ENCODE assay signal across 21 cellular contexts in the genomic region with DNA sequence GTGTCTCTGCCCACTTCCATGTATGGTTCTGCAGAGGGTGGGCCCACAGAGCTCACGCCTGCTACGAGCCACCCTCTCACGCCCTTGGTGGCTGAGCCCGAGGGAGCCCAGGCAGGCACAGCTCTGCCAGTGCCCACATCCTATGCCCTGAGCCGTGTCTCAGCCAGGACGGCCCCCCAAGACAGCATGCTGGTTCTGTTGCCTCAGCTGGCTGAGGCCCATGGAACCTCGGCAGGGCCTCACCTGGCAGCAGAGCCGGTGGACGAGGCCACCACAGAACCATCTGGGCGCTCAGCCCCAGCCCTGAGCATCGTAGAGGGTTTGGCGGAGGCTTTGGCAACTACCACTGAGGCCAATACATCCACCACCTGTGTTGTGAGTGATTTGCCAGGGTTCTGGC.
DNase-seq lines count a peak whose midpoint lies in the region; ATAC-seq and TF ChIP-seq lines count a peak whose summit lies in the region.
"Had no signal": no experiment of that assay in that cellular context is flagged by ENCODE, and none has a peak within 500 bp of the region (broad histone marks: within the 10 kb centered on the region; RNA-seq: fewer than 3 reads in every experiment).

No MANE protein-coding gene starts in this region.

- H3K14ac ChIP-seq in neuronal stem cell (ENCODE audit: low read length) = peak overlapping the region; percentile 72

- WGBS in neuronal stem cell (ENCODE audit: extremely low coverage in 2 of 2, insufficient read length in 2 of 2, insufficient replicate concordance in 1 of 2), 2 donors = no CpG with 5 or more reads among the region's 12 CpGs
- WGBS in right lobe of liver (ENCODE audit: insufficient coverage, low coverage, low lambda C conversion rate, missing lambda C conversion rate) = 48% methylated on average over 4 of the region's 12 CpGs

- H2AFZ ChIP-seq in neuronal stem cell (ENCODE audit: low read length) = no peak overlapping the region

- H2AK5ac ChIP-seq in neuronal stem cell (ENCODE audit: low read depth, low read length) = peak overlapping the region; percentile 78

- no peak overlapping the region for H3K27ac Mint-ChIP-seq in activated T-helper 17 cell treated with anti-CD3 and anti-CD28 coated beads, Interleukin-2, amount 50 U/mL, for 72 hours
- H3K27ac Mint-ChIP-seq in T-helper 17 cell = no peak overlapping the region
- H3K27ac Mint-ChIP-seq: CD4-positive, CD25-positive, alpha-beta regulatory T cell had no signal

- H3K9ac ChIP-seq in BLaER1 (no peak overlapping the region), neuronal stem cell (ENCODE audit: low read depth, low read length, poor library complexity) (peak overlapping the region; percentile 15)

- CTCF ChIA-PET in A673 (lab: Charles Lee) = no interaction called here

- no peak overlapping the region for H3K4me3 Mint-ChIP-seq in activated T-helper 17 cell treated with anti-CD3 and anti-CD28 coated beads, Interleukin-2, amount 50 U/mL, for 72 hours
- H3K4me3 Mint-ChIP-seq in T-helper 17 cell = no peak overlapping the region
- H3K4me3 Mint-ChIP-seq: CD4-positive, CD25-positive, alpha-beta regulatory T cell had no signal

- H3K4me1 Mint-ChIP-seq in activated T-helper 17 cell treated with anti-CD3 and anti-CD28 coated beads, Interleukin-2, amount 50 U/mL, for 72 hours = no peaks in the 10 kb centered on the region
- peaks cover 5% of the 10 kb centered on the region for H3K4me1 Mint-ChIP-seq in T-helper 17 cell
- H3K4me1 Mint-ChIP-seq: CD4-positive, CD25-positive, alpha-beta regulatory T cell had no signal

- intact Hi-C loops in right lobe of liver (cut with DNase I) = loop anchor here in 1 of 2 donors (5.0 kb wide), 1 partner anchor 101 kb away; no protein-coding TSS in a partner anchor
- intact Hi-C loops in A673 (cut with micrococcal nuclease; ENCODE audit: unreplicated experiment) = no loop called here

- no TSS peak for BruUV-seq in A673 (replicated peaks; lab: Mats Ljungman, UMichigan)

- H3K9me3 Mint-ChIP-seq in activated T-helper 17 cell treated with anti-CD3 and anti-CD28 coated beads, Interleukin-2, amount 50 U/mL, for 72 hours = no peaks in the 10 kb centered on the region
- H3K9me3 Mint-ChIP-seq: CD4-positive, CD25-positive, alpha-beta regulatory T cell had no signal

- no peak for TF ChIP-seq POLR2A in right lobe of liver (IDR thresholded peaks at IDR 0.05)

- no peaks in the 10 kb centered on the region for H3K27me3 ChIP-seq in BLaER1
- H3K27me3 ChIP-seq in neuronal stem cell (ENCODE audit: control insufficient read depth in 3 of 3, insufficient read depth in 3 of 3, low read depth in 1 of 3, low read length in 3 of 3) = peaks cover 0 to 18% (median 2%) of the 10 kb centered on the region in 3 experiments
- no peaks in the 10 kb centered on the region for H3K27me3 ChIP-seq in right lobe of liver
- peaks cover 6% of the 10 kb centered on the region for H3K27me3 ChIP-seq in A673 (replicated peaks; ENCODE audit: insufficient read depth, low read depth, low read length, poor library complexity)
- H3K27me3 ChIP-seq: Peyer's patch had no signal

- H3K36me3 ChIP-seq in BLaER1 (no peaks in the 10 kb centered on the region), neuronal stem cell (replicated peaks in 1 of 2; ENCODE audit: control insufficient read depth in 2 of 2, insufficient read depth in 2 of 2, low read length in 2 of 2) (no peaks in the 10 kb centered on the region), right lobe of liver (no peaks in the 10 kb centered on the region), A673 (ENCODE audit: insufficient read depth, low read length, poor library complexity, severe bottlenecking) (no peaks in the 10 kb centered on the region)
- H3K36me3 ChIP-seq: Peyer's patch had no signal

- H3K4ac ChIP-seq in neuronal stem cell (ENCODE audit: low read length) = no peak overlapping the region

- no peaks in the 10 kb centered on the region for H3K79me1 ChIP-seq in neuronal stem cell (ENCODE audit: low read depth, low read length)

- H3K23ac ChIP-seq in neuronal stem cell (ENCODE audit: low read depth, low read length, poor library complexity) = no peak overlapping the region

- H3K4me2 ChIP-seq in BLaER1 (peak overlapping the region; percentile 83), neuronal stem cell (ENCODE audit: insufficient read depth, low read length, poor library complexity, severe bottlenecking) (no peak overlapping the region)

- H2BK5ac ChIP-seq in neuronal stem cell (ENCODE audit: low read length) = no peak overlapping the region

- H2BK15ac ChIP-seq in neuronal stem cell (ENCODE audit: low read length) = no peak overlapping the region

- no peak overlapping the region for H2BK120ac ChIP-seq in neuronal stem cell (ENCODE audit: low read depth, low read length)

- no peak overlapping the region for H4K8ac ChIP-seq in neuronal stem cell (ENCODE audit: low read depth, low read length)

- H4K91ac ChIP-seq in neuronal stem cell (ENCODE audit: low read depth, low read length, poor library complexity) = no peak overlapping the region

- TF ChIP-seq CTCF in right lobe of liver (IDR thresholded peaks at IDR 0.05) (no peak), A673 (conservative IDR thresholded peaks at IDR 0.05; ENCODE audit: low read depth, low read length) (no peak)

- peak overlapping the region; percentile 75 for H2BK12ac ChIP-seq in neuronal stem cell (ENCODE audit: low read length)

- peak overlapping the region; percentile 27; the same call in 1 of the 2 replicates for H3K27ac ChIP-seq in BLaER1
- H3K27ac ChIP-seq in neuronal stem cell (replicated peaks; ENCODE audit: low read length) = no peak overlapping the region
- no peak overlapping the region for H3K27ac ChIP-seq in right lobe of liver
- H3K27ac ChIP-seq in A673 (ENCODE audit: low read depth, low read length, poor library complexity, severe bottlenecking) = no peak overlapping the region
- H3K27ac ChIP-seq: Peyer's patch had no signal

- H3K4me1 ChIP-seq in BLaER1 (peaks cover 77% of the 10 kb centered on the region), neuronal stem cell (ENCODE audit: control insufficient read depth in 2 of 2, insufficient read depth in 1 of 2, low read depth in 1 of 2, low read length in 2 of 2) (no peaks in the 10 kb centered on the region), right lobe of liver (no peaks in the 10 kb centered on the region), A673 (ENCODE audit: insufficient read depth, low read length, poor library complexity, severe bottlenecking) (no peaks in the 10 kb centered on the region)
- H3K4me1 ChIP-seq: Peyer's patch had no signal

- POLR2A ChIA-PET in A673 (lab: Charles Lee; ENCODE audit: low non-redundant PET) = no interaction called here

- H4K20me1 ChIP-seq in BLaER1 = no peaks in the 10 kb centered on the region

- no peak for ATAC-seq in activated T-helper 17 cell treated with anti-CD3 and anti-CD28 coated beads, Interleukin-2, amount 50 U/mL, for 72 hours (replicated peaks)
- no peak for ATAC-seq in right lobe of liver
- no peak for ATAC-seq in T-helper 17 cell
- ATAC-seq: K562, Right ventricle myocardium inferior had no signal

- no peaks in the 10 kb centered on the region for H3K36me3 Mint-ChIP-seq in activated T-helper 17 cell treated with anti-CD3 and anti-CD28 coated beads, Interleukin-2, amount 50 U/mL, for 72 hours (ENCODE audit: low read depth)
- no peaks in the 10 kb centered on the region for H3K36me3 Mint-ChIP-seq in T-helper 17 cell (ENCODE audit: low read depth)
- H3K36me3 Mint-ChIP-seq: CD4-positive, CD25-positive, alpha-beta regulatory T cell had no signal

- H3K18ac ChIP-seq in neuronal stem cell (ENCODE audit: low read length) = peak overlapping the region; percentile 67

- H3K9me3 ChIP-seq in BLaER1 (no peaks in the 10 kb centered on the region), neuronal stem cell (replicated peaks in 1 of 2; ENCODE audit: control insufficient read depth in 2 of 2, insufficient read depth in 1 of 2, low read depth in 1 of 2, low read length in 2 of 2) (no peaks in the 10 kb centered on the region), right lobe of liver (no peaks in the 10 kb centered on the region), A673 (ENCODE audit: low read depth, low read length, poor library complexity, severe bottlenecking) (no peaks in the 10 kb centered on the region), T-helper 17 cell (ENCODE audit: control insufficient read depth, low read length, poor library complexity, severe bottlenecking) (no peaks in the 10 kb centered on the region)
- H3K9me3 ChIP-seq: Peyer's patch had no signal

- peaks cover 13% of the 10 kb centered on the region for H3K27me3 Mint-ChIP-seq in activated T-helper 17 cell treated with anti-CD3 and anti-CD28 coated beads, Interleukin-2, amount 50 U/mL, for 72 hours
- H3K27me3 Mint-ChIP-seq in T-helper 17 cell = peaks cover 57% of the 10 kb centered on the region

- DNase-seq in D341Med (ENCODE audit: low spot score) (peak; percentile 19), cerebellar cortex (ENCODE audit: low spot score) (peak; percentile 90), neuronal stem cell (ENCODE audit: low spot score) (no peak), right lobe of liver (no peak), A673 (ENCODE audit: low spot score) (no peak), T-helper 17 cell (no peak)
- DNase-seq: ACHN; CD4-positive, CD25-positive, alpha-beta regulatory T cell; COR-L47; GDM1; GOT3; NCI-H1105; NCI-H2081; NCI-H2171 treated with DMSO at 0.1 percent for 48 hours; NCI-H446; NCI-H526 treated with DMSO at 0.1 percent for 48 hours had no signal

- no peak overlapping the region for H3K4me3 ChIP-seq in BLaER1
- peak overlapping the region in 1 of 2 donors; percentile 25 for H3K4me3 ChIP-seq in neuronal stem cell (ENCODE audit: low read length in 2 of 2)
- H3K4me3 ChIP-seq in right lobe of liver = no peak overlapping the region
- H3K4me3 ChIP-seq in A673 (ENCODE audit: low read depth, low read length, poor library complexity, severe bottlenecking) = no peak overlapping the region
- H3K4me3 ChIP-seq: K562, Peyer's patch had no signal

Comparison
In these comparisons a context has a peak if more than half of its experiments do, and no peak if none do; other contexts are left out.
1. DNase-seq: peak in D341Med (single experiment) and cerebellar cortex (single experiment); none in neuronal stem cell (single experiment), right lobe of liver (0 of 3), A673 (single experiment) and T-helper 17 cell (0 of 3).